Comparison of ENCODE assay signal across 34 cellular contexts in genomic region chr19:55309437-55309836, GRCh38. TPM values are rescaled to one million over a fixed set of nuclear protein-coding genes. Genes with fewer than 3 reads are reported as not detected.
"Had no signal": no experiment of that assay in that cellular context is flagged by ENCODE, and none has a peak within 500 bp of the region (broad histone marks: within the 10 kb centered on the region; RNA-seq: fewer than 3 reads in every experiment).

No MANE protein-coding gene starts in this region.

- H3K4me3 ChIP-seq: ascending aorta, cardiac muscle cell, SK-N-MC had no signal

- H3K27me3 ChIP-seq: ascending aorta, cardiac muscle cell had no signal

- H3K9me3 Mint-ChIP-seq: activated CD4-positive, alpha-beta T cell treated with anti-CD3 and anti-CD28 coated beads, Interleukin-2, amount 10 ng/mL, durations not matched to agents 7 days and 5 days; activated naive CD4-positive, alpha-beta T cell treated with anti-CD3 and anti-CD28 coated beads, Interleukin-2, amount 50 U/mL, for 24 hours; activated naive CD8-positive, alpha-beta T cell treated with anti-CD3 and anti-CD28 coated beads, Interleukin-2, amount 10 ng/mL, durations not matched to agents 7 days and 5 days; activated T-cell treated with anti-CD3 and anti-CD28 coated beads, Interleukin-2, amount 50 U/mL, for 24 hours; activated T-helper 2 cell treated with anti-CD3 and anti-CD28 coated beads, Interferon-gamma antibody, Interleukin-2, Interleukin-4, amounts not matched to agents 10 μg/mL and 5 μg/mL and 100 μg/mL, durations not matched to agents 14 hours and 24 hours and 36 hours; central memory CD8-positive, alpha-beta T cell; T-helper 1 cell treated with Interleukin-12 subunit alpha and Interleukin-12 subunit beta and Interleukin-4 antibody, amounts not matched to agents 30 μg/mL and 1 μg/mL, for 36 hours; T-helper 2 cell treated with Interferon-gamma antibody and Interleukin-4, amounts not matched to agents 5 μg/mL and 100 μg/mL, for 36 hours; WTC11 had no signal

- H3K4me3 Mint-ChIP-seq: activated CD4-positive, alpha-beta T cell treated with anti-CD3 and anti-CD28 coated beads for 36 hours; activated CD4-positive, alpha-beta T cell treated with anti-CD3 and anti-CD28 coated beads, Interleukin-2, amount 10 ng/mL, durations not matched to agents 7 days and 5 days; activated CD8-positive, alpha-beta T cell treated with anti-CD3 and anti-CD28 coated beads, Interleukin-2, amount 10 ng/mL, durations not matched to agents 7 days and 5 days; activated naive CD4-positive, alpha-beta T cell treated with anti-CD3 and anti-CD28 coated beads, Interleukin-2, amount 50 U/mL, for 24 hours; activated naive CD8-positive, alpha-beta T cell treated with anti-CD3 and anti-CD28 coated beads, Interleukin-2, amount 10 ng/mL, durations not matched to agents 7 days and 5 days; activated T-cell treated with anti-CD3 and anti-CD28 coated beads, Interleukin-2, amount 50 U/mL, for 24 hours; central memory CD8-positive, alpha-beta T cell; T-helper 1 cell treated with Interleukin-12 subunit alpha and Interleukin-12 subunit beta and Interleukin-4 antibody, amounts not matched to agents 30 μg/mL and 1 μg/mL, for 36 hours; T-helper 2 cell treated with Interferon-gamma antibody and Interleukin-4, amounts not matched to agents 5 μg/mL and 100 μg/mL, for 36 hours; WTC11 had no signal

- ATAC-seq: activated CD4-positive, alpha-beta T cell treated with anti-CD3 and anti-CD28 coated beads for 36 hours; activated CD4-positive, CD25-positive, alpha-beta regulatory T cell treated with anti-CD3 and anti-CD28 coated beads, Interleukin-2, amount 50 U/mL, for 24 hours; activated CD8-positive, alpha-beta T cell treated with anti-CD3 and anti-CD28 coated beads, Interleukin-2, amount 10 ng/mL, durations not matched to agents 7 days and 5 days; PC-3; WTC11 had no signal

- H3K27ac ChIP-seq: ascending aorta, cardiac muscle cell, SK-N-MC had no signal

- H3K36me3 Mint-ChIP-seq: activated naive CD4-positive, alpha-beta T cell treated with anti-CD3 and anti-CD28 coated beads, Interleukin-2, amount 50 U/mL, for 24 hours had no signal

- DNase-seq: activated CD4-positive, alpha-beta T cell treated with anti-CD3 and anti-CD28 coated beads for 36 hours; activated CD4-positive, alpha-beta T cell treated with anti-CD3 and anti-CD28 coated beads, Interleukin-2, amount 10 ng/mL, durations not matched to agents 7 days and 5 days; activated CD4-positive, alpha-beta T cell treated with anti-CD3 and anti-CD28 coated beads, Interleukin-2, amount 50 U/mL, for 48 hours; activated CD8-positive, alpha-beta T cell treated with anti-CD3 and anti-CD28 coated beads, Interleukin-2, amount 10 ng/mL, durations not matched to agents 7 days and 5 days; activated gamma-delta T cell; activated naive CD4-positive, alpha-beta T cell treated with Interleukin-2 at 50 U/mL for 16 hours; activated naive CD8-positive, alpha-beta T cell treated with anti-CD3 and anti-CD28 coated beads, Interleukin-2, amount 10 ng/mL, durations not matched to agents 7 days and 5 days; activated T-cell treated with anti-CD3 and anti-CD28 coated beads, Interleukin-2, amount 50 U/mL, for 24 hours; amygdala; MM.1S; NCI-H1092 treated with DMSO at 0.1 percent for 48 hours; NCI-H1417; NCI-H146; NCI-H187; NCI-H2029 treated with DMSO at 0.1 percent for 48 hours; NCI-H2107; NCI-H2171; NCI-H510A; NCI-H526; NCI-H748 treated with DMSO at 0.1 percent for 48 hours; PC-3; Right ventricle myocardium superior had no signal

- H3K27me3 Mint-ChIP-seq: activated CD4-positive, alpha-beta T cell treated with anti-CD3 and anti-CD28 coated beads for 36 hours; activated CD4-positive, alpha-beta T cell treated with anti-CD3 and anti-CD28 coated beads, Interleukin-2, amount 10 ng/mL, durations not matched to agents 7 days and 5 days; activated naive CD4-positive, alpha-beta T cell treated with anti-CD3 and anti-CD28 coated beads, Interleukin-2, amount 50 U/mL, for 24 hours; activated naive CD8-positive, alpha-beta T cell treated with anti-CD3 and anti-CD28 coated beads, Interleukin-2, amount 10 ng/mL, durations not matched to agents 7 days and 5 days; activated T-cell treated with anti-CD3 and anti-CD28 coated beads, Interleukin-2, amount 50 U/mL, for 24 hours; central memory CD8-positive, alpha-beta T cell had no signal

- H3K4me1 Mint-ChIP-seq: activated CD4-positive, alpha-beta T cell treated with anti-CD3 and anti-CD28 coated beads for 36 hours; central memory CD8-positive, alpha-beta T cell had no signal

- H3K27ac Mint-ChIP-seq: activated CD4-positive, alpha-beta T cell treated with anti-CD3 and anti-CD28 coated beads for 36 hours; activated CD4-positive, alpha-beta T cell treated with anti-CD3 and anti-CD28 coated beads, Interleukin-2, amount 10 ng/mL, durations not matched to agents 7 days and 5 days; activated CD8-positive, alpha-beta T cell treated with anti-CD3 and anti-CD28 coated beads, Interleukin-2, amount 10 ng/mL, durations not matched to agents 7 days and 5 days; activated naive CD4-positive, alpha-beta T cell treated with anti-CD3 and anti-CD28 coated beads, Interleukin-2, amount 50 U/mL, for 24 hours; activated naive CD8-positive, alpha-beta T cell treated with anti-CD3 and anti-CD28 coated beads, Interleukin-2, amount 10 ng/mL, durations not matched to agents 7 days and 5 days; activated T-cell treated with anti-CD3 and anti-CD28 coated beads, Interleukin-2, amount 50 U/mL, for 24 hours; activated T-helper 2 cell treated with anti-CD3 and anti-CD28 coated beads, Interferon-gamma antibody, Interleukin-2, Interleukin-4, amounts not matched to agents 10 μg/mL and 5 μg/mL and 100 μg/mL, durations not matched to agents 14 hours and 24 hours and 36 hours; T-helper 1 cell treated with Interleukin-12 subunit alpha and Interleukin-12 subunit beta and Interleukin-4 antibody, amounts not matched to agents 30 μg/mL and 1 μg/mL, for 36 hours; T-helper 2 cell treated with Interferon-gamma antibody and Interleukin-4, amounts not matched to agents 5 μg/mL and 100 μg/mL, for 36 hours; WTC11 had no signal

- H3K4me1 ChIP-seq: ascending aorta had no signal

- H3K9me3 ChIP-seq: ascending aorta had no signal

RNA-seq across cellular contexts. Expression of gene TMEM150B, which starts 15.7 kb away (rescaled TPM):
- total RNA-seq: activated CD4-positive, alpha-beta T cell treated with anti-CD3 and anti-CD28 coated beads for 36 hours; ascending aorta; cardiac muscle cell; chondrocyte; LHCN-M2; PC-3 had no signal
- polyA plus RNA-seq: cardiac muscle cell had no signal

RNA-seq across cellular contexts. Expression of gene COX6B2, which starts 45.1 kb away (rescaled TPM):
- total RNA-seq: activated CD4-positive, alpha-beta T cell treated with anti-CD3 and anti-CD28 coated beads, Interleukin-2, amount 10 ng/mL, durations not matched to agents 7 days and 5 days; ascending aorta; cardiac muscle cell; LHCN-M2; Right ventricle myocardium superior had no signal
